1 cellular context compared by ENCODE assay signal in genomic region chr16:66606000-66606751, GRCh38.
TF ChIP-seq lines count a peak whose summit lies in the region.

No MANE protein-coding gene starts in this region.

TF ChIP-seq in GM12878, 131 proteins besides CTCF, POLR2A, EP300 and RAD21 (continues in another document):
- no peak for TF ChIP-seq ELK1 (IDR thresholded peaks at IDR 0.05; ENCODE audit: low read depth, low read length)
- no peak for TF ChIP-seq BACH1 (IDR thresholded peaks at IDR 0.05; ENCODE audit: borderline replicate concordance)
- no peak for TF ChIP-seq HSF1 (IDR thresholded peaks at IDR 0.05; ENCODE audit: low read depth, low read length)
- no peak for TF ChIP-seq SUZ12 (IDR thresholded peaks at IDR 0.05; ENCODE audit: unreplicated experiment)
- no peak for TF ChIP-seq SUPT20H (IDR thresholded peaks at IDR 0.05; ENCODE audit: borderline replicate concordance, control insufficient read depth, low read depth, low read length)
- TF ChIP-seq MEF2A (IDR thresholded peaks at IDR 0.05; ENCODE audit: insufficient read depth, low read depth, low read length) = 0 out of 2 replicates have a peak, but pooled peaks have one; percentile 12
- TF ChIP-seq TCF12 (IDR thresholded peaks at IDR 0.05; ENCODE audit: low read depth, low read length) = peak; percentile 86
- no peak for TF ChIP-seq PRDM15 (CRISPR knock-in tag; IDR thresholded peaks at IDR 0.05)
- no peak for TF ChIP-seq GABPA (IDR thresholded peaks at IDR 0.05; ENCODE audit: low read depth)
- TF ChIP-seq TAF1 (IDR thresholded peaks at IDR 0.05; ENCODE audit: borderline replicate concordance, low read depth, low read length) = no peak
- no peak for TF ChIP-seq FOXM1 (IDR thresholded peaks at IDR 0.05; ENCODE audit: low read depth, low read length)
- no peak for TF ChIP-seq CREB1 (IDR thresholded peaks at IDR 0.05; ENCODE audit: low read depth)
- TF ChIP-seq CBFB (IDR thresholded peaks at IDR 0.05; ENCODE audit: low read depth) = no peak
- peak; percentile 66; the same call in 1 of the 2 replicates for TF ChIP-seq BCL11A (IDR thresholded peaks at IDR 0.05; ENCODE audit: low read depth, low read length)
- peak; percentile 66 for TF ChIP-seq DPF2 (IDR thresholded peaks at IDR 0.05)
- no peak for TF ChIP-seq EZH2 (IDR thresholded peaks at IDR 0.05; ENCODE audit: borderline replicate concordance, control insufficient read depth, low read depth, low read length)
- no peak for TF ChIP-seq ESRRA (IDR thresholded peaks at IDR 0.05; ENCODE audit: low read length)
- TF ChIP-seq IKZF1 (conservative IDR thresholded peaks at IDR 0.05) = peak; percentile 87
- no peak for TF ChIP-seq RAD51 (IDR thresholded peaks at IDR 0.05)
- peak; percentile 41; the same call in 1 of the 2 replicates for TF ChIP-seq CREM (IDR thresholded peaks at IDR 0.05; ENCODE audit: low read depth)
- TF ChIP-seq NFIC (IDR thresholded peaks at IDR 0.05; ENCODE audit: low read depth, low read length) = peak; percentile 69
- no peak for TF ChIP-seq REST (IDR thresholded peaks at IDR 0.05; ENCODE audit: low read depth, low read length)
- TF ChIP-seq ATF2 (IDR thresholded peaks at IDR 0.05; ENCODE audit: low read length) = peak; percentile 61; the same call in 1 of the 2 replicates
- no peak for TF ChIP-seq FOS (IDR thresholded peaks at IDR 0.05; ENCODE audit: borderline replicate concordance, extremely low read depth, insufficient read length)
- no peak for TF ChIP-seq JUND (IDR thresholded peaks at IDR 0.05; ENCODE audit: low read depth, low read length)
- TF ChIP-seq IRF4 (IDR thresholded peaks at IDR 0.05; ENCODE audit: low read depth, low read length) = no peak
- no peak for TF ChIP-seq NFYA (IDR thresholded peaks at IDR 0.05; ENCODE audit: borderline replicate concordance, low read depth, low read length)
- TF ChIP-seq E2F4 (IDR thresholded peaks at IDR 0.05; ENCODE audit: low read depth, low read length) = no peak
- TF ChIP-seq IKZF2 (IDR thresholded peaks at IDR 0.05) = peak; percentile 66 to 72
- TF ChIP-seq NBN (IDR thresholded peaks at IDR 0.05) = peak; percentile 49; the same call in 1 of the 2 replicates
- TF ChIP-seq POLR2AphosphoS2 (IDR thresholded peaks at IDR 0.05; ENCODE audit: low read depth, low read length) = no peak
- no peak for TF ChIP-seq PML (IDR thresholded peaks at IDR 0.05; ENCODE audit: low read length)
- peak; percentile 74 for TF ChIP-seq SPI1 (IDR thresholded peaks at IDR 0.05; ENCODE audit: borderline replicate concordance, insufficient read depth, low read depth, low read length)
- peak in 1 of 2 experiments; percentile 25; a peak in 1 of 4 replicates for TF ChIP-seq BHLHE40 (IDR thresholded peaks at IDR 0.05; ENCODE audit: borderline replicate concordance in 1 of 2, low read depth in 2 of 2, low read length in 1 of 2)
- TF ChIP-seq NR2F1 (conservative IDR thresholded peaks at IDR 0.05) = 0 out of 2 replicates have a peak, but pooled peaks have one; percentile 32
- peak; percentile 90 for TF ChIP-seq PAX5 (IDR thresholded peaks at IDR 0.05; ENCODE audit: borderline replicate concordance, low read depth, low read length)
- no peak for TF ChIP-seq MTA3 (IDR thresholded peaks at IDR 0.05; ENCODE audit: borderline replicate concordance, low read length)
- no peak for TF ChIP-seq RCOR1 (conservative IDR thresholded peaks at IDR 0.05; ENCODE audit: low read depth, low read length)
- peak; percentile 61 for TF ChIP-seq MTA2 (IDR thresholded peaks at IDR 0.05; ENCODE audit: low read depth)
- TF ChIP-seq TBL1XR1 (IDR thresholded peaks at IDR 0.05; ENCODE audit: low read depth, low read length) = peak; percentile 52
- TF ChIP-seq IRF3 (IDR thresholded peaks at IDR 0.05) = no peak
- no peak for TF ChIP-seq RB1 (IDR thresholded peaks at IDR 0.05; ENCODE audit: borderline replicate concordance)
- TF ChIP-seq BRCA1 (IDR thresholded peaks at IDR 0.05; ENCODE audit: low read depth, low read length) = no peak
- no peak for TF ChIP-seq HDAC6 (IDR thresholded peaks at IDR 0.05; ENCODE audit: unreplicated experiment)
- TF ChIP-seq E4F1 (IDR thresholded peaks at IDR 0.05; ENCODE audit: borderline replicate concordance, partially characterized antibody) = no peak
- TF ChIP-seq WRNIP1 (IDR thresholded peaks at IDR 0.05; ENCODE audit: borderline replicate concordance, low read depth, low read length) = no peak
- TF ChIP-seq SIN3A (IDR thresholded peaks at IDR 0.05; ENCODE audit: low read depth, low read length) = no peak
- TF ChIP-seq MEF2B (IDR thresholded peaks at IDR 0.05; ENCODE audit: partially characterized antibody, poor library complexity, severe bottlenecking) = peak; percentile 94
- TF ChIP-seq YY1 (IDR thresholded peaks at IDR 0.05; ENCODE audit: low read depth, low read length) = 0 out of 2 replicates have a peak, but pooled peaks have one; percentile 30
